Comparison of ENCODE assay signal across 20 cellular contexts in genomic region chr20:38272398-38272797, GRCh38. TPM values are rescaled to one million over a fixed set of nuclear protein-coding genes. Genes with fewer than 3 reads are reported as not detected.
DNase-seq lines count a peak whose midpoint lies in the region; ATAC-seq and TF ChIP-seq lines count a peak whose summit lies in the region.
"Had no signal": no experiment of that assay in that cellular context is flagged by ENCODE, and none has a peak within 500 bp of the region (broad histone marks: within the 10 kb centered on the region; RNA-seq: fewer than 3 reads in every experiment).

No MANE protein-coding gene starts in this region.

- H3K4me1 Mint-ChIP-seq in nephron = peaks cover 50% of the 10 kb centered on the region
- H3K4me1 Mint-ChIP-seq in activated CD8-positive, alpha-beta T cell treated with anti-CD3 and anti-CD28 coated beads, Interleukin-2, amount 10 ng/mL, durations not matched to agents 7 days and 5 days (ENCODE audit: low read depth) = no peaks in the 10 kb centered on the region
- no peaks in the 10 kb centered on the region for H3K4me1 Mint-ChIP-seq in T-cell
- H3K4me1 Mint-ChIP-seq: central memory CD8-positive, alpha-beta T cell had no signal

- peak; percentile 83 for DNase-seq in EL
- DNase-seq in RPMI7951 (ENCODE audit: low read depth) = peak; percentile 85
- DNase-seq in epithelial cell of prostate (ENCODE audit: low read depth, low spot score) = peak; percentile 56
- DNase-seq in activated CD8-positive, alpha-beta T cell treated with anti-CD3 and anti-CD28 coated beads, Interleukin-2, amount 10 ng/mL, durations not matched to agents 7 days and 5 days = no peak
- DNase-seq in T-cell = no peak
- DNase-seq: activated CD4-positive, alpha-beta T cell treated with anti-CD3 and anti-CD28 coated beads, Interleukin-2, amount 50 U/mL, for 48 hours; activated T-cell treated with anti-CD3 and anti-CD28 coated beads, Interleukin-2, amount 50 U/mL, for 4 hours; hippocampal formation; left cardiac atrium; NCI-H1417 treated with DMSO at 0.1 percent for 48 hours; NCI-H446 had no signal

- H3K27me3 Mint-ChIP-seq in nephron (ENCODE audit: low read depth) (peaks cover 8% of the 10 kb centered on the region), T-cell (peaks cover 20 to 21% of the 10 kb centered on the region in 2 donors)
- peaks cover 9% of the 10 kb centered on the region for H3K27me3 Mint-ChIP-seq in activated CD8-positive, alpha-beta T cell treated with anti-CD3 and anti-CD28 coated beads, Interleukin-2, amount 10 ng/mL, durations not matched to agents 7 days and 5 days (ENCODE audit: low read depth)

- H3K36me3 Mint-ChIP-seq in nephron (ENCODE audit: low read depth) (no peaks in the 10 kb centered on the region), T-cell (no peaks in the 10 kb centered on the region)
- no peaks in the 10 kb centered on the region for H3K36me3 Mint-ChIP-seq in activated CD8-positive, alpha-beta T cell treated with anti-CD3 and anti-CD28 coated beads, Interleukin-2, amount 10 ng/mL, durations not matched to agents 7 days and 5 days (ENCODE audit: low read depth)
- H3K36me3 Mint-ChIP-seq: activated naive CD8-positive, alpha-beta T cell had no signal

- peak overlapping the region; percentile 21 for H3K27ac ChIP-seq in epithelial cell of prostate
- H3K27ac ChIP-seq: parathyroid adenoma had no signal

- TF ChIP-seq CTCF in nephron (IDR thresholded peaks at IDR 0.05; ENCODE audit: unreplicated experiment in 3 of 3) = no peak

- POLR2A ChIA-PET in activated CD8-positive, alpha-beta T cell treated with anti-CD3 and anti-CD28 coated beads, Interleukin-2, amount 10 ng/mL, durations not matched to agents 7 days and 5 days (lab: Charles Lee) = no interaction called here
- POLR2A ChIA-PET in T-cell (lab: Charles Lee) = no interaction called here

- H3K27ac Mint-ChIP-seq in nephron = peak overlapping the region in 2 of 3 experiments; percentile 24 to 73
- no peak overlapping the region for H3K27ac Mint-ChIP-seq in activated CD8-positive, alpha-beta T cell treated with anti-CD3 and anti-CD28 coated beads, Interleukin-2, amount 10 ng/mL, durations not matched to agents 7 days and 5 days
- no peak overlapping the region for H3K27ac Mint-ChIP-seq in T-cell
- H3K27ac Mint-ChIP-seq: activated naive CD8-positive, alpha-beta T cell; stimulated activated naive CD8-positive, alpha-beta T cell treated with anti-CD3 and anti-CD28 coated beads, Interleukin-15, Interleukin-2, amounts not matched to agents 100 ng/mL and 50 ng/mL, for 24 hours had no signal

- ATAC-seq in HG03442 (IDR thresholded peaks at IDR 0.05; ENCODE audit: unreplicated experiment) (no peak), GM21529 (IDR thresholded peaks at IDR 0.05; ENCODE audit: unreplicated experiment) (no peak), T-cell (replicated peaks in 1 of 4) (no peak)
- no peak for ATAC-seq in activated CD8-positive, alpha-beta T cell treated with anti-CD3 and anti-CD28 coated beads, Interleukin-2, amount 10 ng/mL, durations not matched to agents 7 days and 5 days
- ATAC-seq: activated T-cell treated with anti-CD3 and anti-CD28 coated beads, Interleukin-2, amount 50 U/mL, for 4 hours; K562 had no signal

- H3K9me3 Mint-ChIP-seq in nephron (no peaks in the 10 kb centered on the region), T-cell (no peaks in the 10 kb centered on the region)
- no peaks in the 10 kb centered on the region for H3K9me3 Mint-ChIP-seq in activated CD8-positive, alpha-beta T cell treated with anti-CD3 and anti-CD28 coated beads, Interleukin-2, amount 10 ng/mL, durations not matched to agents 7 days and 5 days (ENCODE audit: insufficient read depth)
- H3K9me3 Mint-ChIP-seq: activated T-cell treated with anti-CD3 and anti-CD28 coated beads, Interleukin-2, amount 50 U/mL, for 4 hours; central memory CD8-positive, alpha-beta T cell; stimulated activated naive CD8-positive, alpha-beta T cell treated with anti-CD3 and anti-CD28 coated beads, Interleukin-15, Interleukin-2, amounts not matched to agents 100 ng/mL and 50 ng/mL, for 24 hours had no signal

- H3K4me3 Mint-ChIP-seq in nephron = no peak overlapping the region
- H3K4me3 Mint-ChIP-seq in activated CD8-positive, alpha-beta T cell treated with anti-CD3 and anti-CD28 coated beads, Interleukin-2, amount 10 ng/mL, durations not matched to agents 7 days and 5 days = no peak overlapping the region
- no peak overlapping the region for H3K4me3 Mint-ChIP-seq in T-cell
- H3K4me3 Mint-ChIP-seq: activated naive CD8-positive, alpha-beta T cell; activated T-cell treated with anti-CD3 and anti-CD28 coated beads, Interleukin-2, amount 50 U/mL, for 4 hours; central memory CD8-positive, alpha-beta T cell; stimulated activated naive CD8-positive, alpha-beta T cell treated with anti-CD3 and anti-CD28 coated beads, Interleukin-15, Interleukin-2, amounts not matched to agents 100 ng/mL and 50 ng/mL, for 24 hours had no signal

- CTCF ChIA-PET in activated CD8-positive, alpha-beta T cell treated with anti-CD3 and anti-CD28 coated beads, Interleukin-2, amount 10 ng/mL, durations not matched to agents 7 days and 5 days (lab: Charles Lee) = no interaction called here
- CTCF ChIA-PET in T-cell (lab: Charles Lee) = no interaction called here

RNA-seq across cellular contexts. Expression of gene KIAA1755, which starts 11.9 kb away (rescaled TPM):
- 0.59 and 1.1 TPM in 2 replicates for total RNA-seq in RPMI7951 (2014; rRNA removed; shearing (Covaris generic))
- not detected for total RNA-seq in activated CD8-positive, alpha-beta T cell treated with anti-CD3 and anti-CD28 coated beads, Interleukin-2, amount 10 ng/mL, durations not matched to agents 7 days and 5 days
- total RNA-seq in T-cell = not detected
- total RNA-seq: activated T-cell treated with anti-CD3 and anti-CD28 coated beads, Interleukin-2, amount 50 U/mL, for 4 hours; K562; SK-MEL-5 had no signal

RNA-seq across cellular contexts. Expression of gene BPI, which starts 31.6 kb away (rescaled TPM):
- total RNA-seq in RPMI7951 (2014; rRNA removed; shearing (Covaris generic)) = 0.24 and 0.29 TPM in 2 replicates
- not detected for total RNA-seq in activated CD8-positive, alpha-beta T cell treated with anti-CD3 and anti-CD28 coated beads, Interleukin-2, amount 10 ng/mL, durations not matched to agents 7 days and 5 days
- not detected for total RNA-seq in T-cell
- total RNA-seq: activated T-cell treated with anti-CD3 and anti-CD28 coated beads, Interleukin-2, amount 50 U/mL, for 4 hours; K562; left cardiac atrium; SK-MEL-5 had no signal

Comparison
In these comparisons a context has a peak if more than half of its experiments do, and no peak if none do; other contexts are left out.
1. DNase-seq: peak in EL (single experiment), RPMI7951 (single experiment) and epithelial cell of prostate (single experiment); none in activated CD8-positive, alpha-beta T cell treated with anti-CD3 and anti-CD28 coated beads, Interleukin-2, amount 10 ng/mL, durations not matched to agents 7 days and 5 days (single experiment) and T-cell (0 of 34).
2. H3K27ac Mint-ChIP-seq: peak in nephron (2 of 3); none in activated CD8-positive, alpha-beta T cell treated with anti-CD3 and anti-CD28 coated beads, Interleukin-2, amount 10 ng/mL, durations not matched to agents 7 days and 5 days (single experiment) and T-cell (0 of 2).